Comparison of ENCODE assay signal across 11 cellular contexts in genomic region chr17:50868594-50868993, GRCh38. TPM values are rescaled to one million over a fixed set of nuclear protein-coding genes. Genes with fewer than 3 reads are reported as not detected.
DNase-seq lines count a peak whose midpoint lies in the region; ATAC-seq, FAIRE-seq and TF ChIP-seq lines count a peak whose summit lies in the region.
"Had no signal": no experiment of that assay in that cellular context is flagged by ENCODE, and none has a peak within 500 bp of the region (broad histone marks: within the 10 kb centered on the region; RNA-seq: fewer than 3 reads in every experiment).

No MANE protein-coding gene starts in this region.

- TF ChIP-seq POLR2A in right lobe of liver (IDR thresholded peaks at IDR 0.05) (no peak), thyroid gland (IDR thresholded peaks at IDR 0.05) (no peak)

- H3K27ac ChIP-seq in astrocyte (ENCODE audit: low read depth, low read length), result no peak overlapping the region
- peak overlapping the region; percentile 97 to 100 (median 99) for H3K27ac ChIP-seq in right lobe of liver
- peak overlapping the region; percentile 100 for H3K27ac ChIP-seq in thyroid gland

- no peaks in the 10 kb centered on the region for H3K27me3 ChIP-seq in astrocyte (ENCODE audit: insufficient read depth, low read length)
- H3K27me3 ChIP-seq in right lobe of liver, result no peaks in the 10 kb centered on the region
- H3K27me3 ChIP-seq in thyroid gland, result no peaks in the 10 kb centered on the region

- H2AFZ ChIP-seq in astrocyte (ENCODE audit: low read depth, low read length), result no peak overlapping the region

- H3K4me3 ChIP-seq in astrocyte (ENCODE audit: insufficient read depth, low read depth, low read length) (no peak overlapping the region), right lobe of liver (peak overlapping the region; percentile 56 to 78 (median 77)), thyroid gland (replicated peaks in 1 of 3) (peak overlapping the region in 1 of 3 donors; percentile 100)

- H3K9me3 ChIP-seq in astrocyte (ENCODE audit: insufficient read depth, low read depth, low read length), result no peaks in the 10 kb centered on the region
- H3K9me3 ChIP-seq in right lobe of liver, result no peaks in the 10 kb centered on the region
- no peaks in the 10 kb centered on the region for H3K9me3 ChIP-seq in thyroid gland

- intact Hi-C loops in activated naive CD4-positive, alpha-beta T cell treated with anti-CD3 and anti-CD28 coated beads for 36 hours (cut with micrococcal nuclease), result loop anchor here (5.0 kb wide), 2 partner anchors 161 to 299 kb away; partner anchors contain the start of genes ANKRD40 and NME2
- intact Hi-C loops in right lobe of liver (cut with DNase I), result loop anchor here in 1 of 2 donors (5.0 kb wide), 1 partner anchor 79 kb away; no protein-coding TSS in a partner anchor
- intact Hi-C loops in thyroid gland (cut with DNase I), result no loop called here

- no peak overlapping the region for H3K27ac Mint-ChIP-seq in activated naive CD4-positive, alpha-beta T cell treated with anti-CD3 and anti-CD28 coated beads for 36 hours
- H3K27ac Mint-ChIP-seq in astrocyte (ENCODE audit: unreplicated experiment), result peak overlapping the region; percentile 99

- peaks cover 51% of the 10 kb centered on the region for H3K4me1 Mint-ChIP-seq in activated naive CD4-positive, alpha-beta T cell treated with anti-CD3 and anti-CD28 coated beads for 36 hours (ENCODE audit: low read depth)
- peaks cover 10% of the 10 kb centered on the region for H3K4me1 Mint-ChIP-seq in astrocyte (ENCODE audit: low read depth, unreplicated experiment)

- 10% methylated on average over 1 of the region's 1 CpG for WGBS in right lobe of liver (ENCODE audit: insufficient coverage, low coverage, low lambda C conversion rate, missing lambda C conversion rate)
- WGBS in thyroid gland, 2 donors, result 28 to 50% methylated on average over 1 of the region's 1 CpG

- FAIRE-seq in astrocyte (lab: Jason Lieb, UNC), result no peak

- peak overlapping the region; percentile 98 for H3K4me2 ChIP-seq in astrocyte (ENCODE audit: low read length)

- ATAC-seq in right lobe of liver (no peak), GM21367 (IDR thresholded peaks at IDR 0.05; ENCODE audit: unreplicated experiment) (no peak), GM18868 (IDR thresholded peaks at IDR 0.05; ENCODE audit: unreplicated experiment) (no peak)

- peak overlapping the region; percentile 90 for H3K4me3 Mint-ChIP-seq in activated naive CD4-positive, alpha-beta T cell treated with anti-CD3 and anti-CD28 coated beads for 36 hours
- H3K4me3 Mint-ChIP-seq in astrocyte (ENCODE audit: unreplicated experiment), result peak overlapping the region; percentile 92

- no peak overlapping the region for H3K9ac ChIP-seq in astrocyte (ENCODE audit: low read length)

- H3K4me1 ChIP-seq in astrocyte (ENCODE audit: insufficient read depth, low read length), result peaks cover 14% of the 10 kb centered on the region
- H3K4me1 ChIP-seq in right lobe of liver, result peaks cover 0 to 16% (median 6%) of the 10 kb centered on the region in 4 donors
- H3K4me1 ChIP-seq in thyroid gland, result peaks cover 18 to 23% of the 10 kb centered on the region in 2 donors

- no peaks in the 10 kb centered on the region for H3K27me3 Mint-ChIP-seq in activated naive CD4-positive, alpha-beta T cell treated with anti-CD3 and anti-CD28 coated beads for 36 hours (ENCODE audit: low read depth)
- no peaks in the 10 kb centered on the region for H3K27me3 Mint-ChIP-seq in astrocyte (ENCODE audit: low read depth, unreplicated experiment)
- H3K27me3 Mint-ChIP-seq: memory B cell had no signal

- H3K9me3 Mint-ChIP-seq in activated naive CD4-positive, alpha-beta T cell treated with anti-CD3 and anti-CD28 coated beads for 36 hours, result no peaks in the 10 kb centered on the region
- H3K9me3 Mint-ChIP-seq in astrocyte (ENCODE audit: unreplicated experiment), result no peaks in the 10 kb centered on the region
- H3K9me3 Mint-ChIP-seq: CD14-positive monocyte, memory B cell had no signal

- TF ChIP-seq CTCF in astrocyte (IDR thresholded peaks at IDR 0.05; ENCODE audit: insufficient read depth, low read depth, low read length), result no peak
- TF ChIP-seq CTCF in right lobe of liver (IDR thresholded peaks at IDR 0.05), result no peak
- no peak for TF ChIP-seq CTCF in thyroid gland (IDR thresholded peaks at IDR 0.05)

- no peaks in the 10 kb centered on the region for H3K36me3 ChIP-seq in astrocyte (ENCODE audit: insufficient read depth, low read length)
- peaks cover 0 to 2% (median under 1%) of the 10 kb centered on the region in 4 donors for H3K36me3 ChIP-seq in right lobe of liver
- H3K36me3 ChIP-seq in thyroid gland, result peaks cover 0 to under 1% of the 10 kb centered on the region in 2 donors

- H3K79me2 ChIP-seq in astrocyte (ENCODE audit: insufficient read depth, low read length), result peaks cover 23% of the 10 kb centered on the region

- H3K36me3 Mint-ChIP-seq in activated naive CD4-positive, alpha-beta T cell treated with anti-CD3 and anti-CD28 coated beads for 36 hours (ENCODE audit: low read depth), result peaks cover 6% of the 10 kb centered on the region
- H3K36me3 Mint-ChIP-seq in astrocyte (ENCODE audit: low read depth, unreplicated experiment), result no peaks in the 10 kb centered on the region
- H3K36me3 Mint-ChIP-seq: memory B cell had no signal

- peaks cover 18% of the 10 kb centered on the region for H4K20me1 ChIP-seq in astrocyte (ENCODE audit: insufficient read depth, low read length)

- DNase-seq in activated naive CD4-positive, alpha-beta T cell treated with anti-CD3 and anti-CD28 coated beads for 36 hours, result no peak
- DNase-seq in activated naive CD4-positive, alpha-beta T cell treated with Interleukin-2 at 50 U/mL for 16 hours, result no peak
- DNase-seq in astrocyte (ENCODE audit: low read depth), result no peak
- DNase-seq in right lobe of liver, result no peak
- DNase-seq in thyroid gland, result peak in 1 of 2 donors; percentile 30
- DNase-seq in NCI-H2227 (lab: John Stamatoyannopoulos, UW; ENCODE audit: unreplicated experiment), result no peak

- CTCF ChIA-PET in activated naive CD4-positive, alpha-beta T cell treated with anti-CD3 and anti-CD28 coated beads for 36 hours (lab: Charles Lee), result interaction anchor here (0.7 kb wide), 1 partner anchor 8 kb away, joined by 3 read pairs; no protein-coding TSS in a partner anchor

RNA-seq across cellular contexts. Expression of gene TOB1, which starts 2.4 kb away (rescaled TPM):
- total RNA-seq in activated naive CD4-positive, alpha-beta T cell treated with anti-CD3 and anti-CD28 coated beads for 36 hours, result 10 to 100 TPM; 40.7 to 44.7 TPM
- total RNA-seq in astrocyte, result 59.1 and 71.6 TPM in 2 replicates
- 100 to 1,000 TPM in 3 of 6 experiments, 10 to 100 TPM in 3; 36.2 to 222 (median 82.1) TPM for total RNA-seq in right lobe of liver
- total RNA-seq in thyroid gland, result 10 to 100 TPM; 28.1 to 46.4 (median 31.1) TPM

RNA-seq across cellular contexts. Expression of gene WFIKKN2, which starts 33.2 kb away (rescaled TPM):
- total RNA-seq in activated naive CD4-positive, alpha-beta T cell treated with anti-CD3 and anti-CD28 coated beads for 36 hours, result not detected
- total RNA-seq in astrocyte, result 0.07 TPM in 1 of 2 replicates, not detected in the other
- total RNA-seq in right lobe of liver, result not detected
- under 1 TPM in 1 of 4 donors, not detected in 3; 0.11 TPM for total RNA-seq in thyroid gland
- total RNA-seq: SK-MEL-5 had no signal
